ENCODE assay signal across 23 cellular contexts in genomic region chr11:126308271-126308671, GRCh38. TPM values are rescaled to one million over a fixed set of nuclear protein-coding genes. Genes with fewer than 3 reads are reported as not detected.
A peak's percentile ranks its signal among the peaks of the same experiment; 100 is the strongest.
DNase-seq lines count a peak whose midpoint lies in the region; ATAC-seq, FAIRE-seq and TF ChIP-seq lines count a peak whose summit lies in the region.
"Had no signal": no experiment of that assay in that cellular context is flagged by ENCODE, and none has a peak within 500 bp of the region (broad histone marks: within the 10 kb centered on the region; RNA-seq: fewer than 3 reads in every experiment).

No MANE protein-coding gene starts in this region.

- H3K9me3 Mint-ChIP-seq in neural progenitor cell: peaks cover 2% of the 10 kb centered on the region
- H3K9me3 Mint-ChIP-seq: activated CD4-positive, alpha-beta T cell treated with anti-CD3 and anti-CD28 coated beads, Interleukin-2, amount 10 ng/mL, durations not matched to agents 7 days and 5 days; activated T-helper 2 cell treated with anti-CD3 and anti-CD28 coated beads, Interferon-gamma antibody, Interleukin-2, Interleukin-4, amounts not matched to agents 10 μg/mL and 5 μg/mL and 100 μg/mL, durations not matched to agents 14 hours and 24 hours and 36 hours; CD4-positive, CD25-positive, alpha-beta regulatory T cell; dendritic cell treated with granulocyte-macrophage colony-stimulating factor and Interleukin-4, amounts not matched to agents 40 ng/mL and 50 ng/mL, for 4 days had no signal

- H3K9ac ChIP-seq in neural progenitor cell: no peak overlapping the region
- H3K9ac ChIP-seq: parathyroid adenoma had no signal

- H3K9me3 ChIP-seq in neural progenitor cell (ENCODE audit: low read depth) (no peaks in the 10 kb centered on the region), vagina (no peaks in the 10 kb centered on the region), Peyer's patch (no peaks in the 10 kb centered on the region)
- H3K9me3 ChIP-seq: adrenal gland, lower lobe of right lung, sigmoid colon, thyroid gland had no signal

- TF ChIP-seq POLR2A in NB4 (IDR thresholded peaks at IDR 0.05; ENCODE audit: extremely low read depth, insufficient read length): no peak
- no peak for TF ChIP-seq POLR2A in vagina (IDR thresholded peaks at IDR 0.05)
- no peak for TF ChIP-seq POLR2A in Peyer's patch (IDR thresholded peaks at IDR 0.05)

- H3K4me1 ChIP-seq in neural progenitor cell (peaks cover 4% of the 10 kb centered on the region), vagina (peaks cover 15% of the 10 kb centered on the region), Peyer's patch (peaks cover 0 to 16% (median 0%) of the 10 kb centered on the region in 4 donors)

- H3K27ac Mint-ChIP-seq in neural progenitor cell: peak overlapping the region; percentile 16
- H3K27ac Mint-ChIP-seq: activated CD4-positive, alpha-beta T cell treated with anti-CD3 and anti-CD28 coated beads, Interleukin-2, amount 10 ng/mL, durations not matched to agents 7 days and 5 days; activated T-helper 2 cell treated with anti-CD3 and anti-CD28 coated beads, Interferon-gamma antibody, Interleukin-2, Interleukin-4, amounts not matched to agents 10 μg/mL and 5 μg/mL and 100 μg/mL, durations not matched to agents 14 hours and 24 hours and 36 hours; dendritic cell treated with granulocyte-macrophage colony-stimulating factor and Interleukin-4, amounts not matched to agents 40 ng/mL and 50 ng/mL, for 4 days had no signal

- no peak for ATAC-seq in HG02610 (IDR thresholded peaks at IDR 0.05; ENCODE audit: unreplicated experiment)
- ATAC-seq: lower lobe of right lung had no signal

- H3F3A ChIP-seq in neural progenitor cell (ENCODE audit: low read depth): no peaks in the 10 kb centered on the region

- H3K4me1 Mint-ChIP-seq in neural progenitor cell: peaks cover 19% of the 10 kb centered on the region

- H3K36me3 ChIP-seq in neural progenitor cell: no peaks in the 10 kb centered on the region
- peaks cover 0 to 7% of the 10 kb centered on the region in 2 donors for H3K36me3 ChIP-seq in vagina
- no peaks in the 10 kb centered on the region for H3K36me3 ChIP-seq in Peyer's patch
- H3K36me3 ChIP-seq: adrenal gland, thyroid gland had no signal

- H3K36me3 Mint-ChIP-seq in neural progenitor cell: peaks cover 9% of the 10 kb centered on the region

- no peak overlapping the region for H2AFZ ChIP-seq in neural progenitor cell (replicated peaks)
- H2AFZ ChIP-seq: parathyroid adenoma had no signal

- H3K27me3 Mint-ChIP-seq in neural progenitor cell (ENCODE audit: insufficient read depth, low read depth): peaks cover 4% of the 10 kb centered on the region
- H3K27me3 Mint-ChIP-seq: activated CD4-positive, alpha-beta T cell treated with anti-CD3 and anti-CD28 coated beads, Interleukin-2, amount 10 ng/mL, durations not matched to agents 7 days and 5 days; CD4-positive, CD25-positive, alpha-beta regulatory T cell; dendritic cell treated with granulocyte-macrophage colony-stimulating factor and Interleukin-4, amounts not matched to agents 40 ng/mL and 50 ng/mL, for 4 days had no signal

- FAIRE-seq in frontal cortex (lab: Jason Lieb, UNC): no peak
- FAIRE-seq: bronchial epithelial cell had no signal

- H3K27me3 ChIP-seq in neural progenitor cell: no peaks in the 10 kb centered on the region
- H3K27me3 ChIP-seq in vagina: no peaks in the 10 kb centered on the region
- no peaks in the 10 kb centered on the region for H3K27me3 ChIP-seq in Peyer's patch
- H3K27me3 ChIP-seq: adrenal gland, sigmoid colon, thyroid gland had no signal

- intact Hi-C loops in vagina (cut with DNase I): loop anchor here (10.0 kb wide), 1 partner anchor 107 kb away; no protein-coding TSS in a partner anchor

- peak; percentile 41 for DNase-seq in EH (ENCODE audit: low read depth)
- no peak for DNase-seq in NB4 (ENCODE audit: low read depth)
- DNase-seq in epidermal melanocyte (ENCODE audit: insufficient read length, low spot score): peak; percentile 57
- DNase-seq in neural progenitor cell (ENCODE audit: low spot score): no peak
- DNase-seq in vagina (ENCODE audit: extremely low spot score in 2 of 2): no peak
- no peak for DNase-seq in frontal cortex (ENCODE audit: low spot score in 2 of 2)
- DNase-seq in Peyer's patch: no peak
- DNase-seq: activated CD4-positive, alpha-beta T cell treated with anti-CD3 and anti-CD28 coated beads, Interleukin-2, amount 10 ng/mL, durations not matched to agents 7 days and 5 days; activated CD8-positive, alpha-beta memory T cell treated with anti-CD3 and anti-CD28 coated beads, Interleukin-2, amount 50 U/mL, for 4 hours; DMS153; lower lobe of right lung; stimulated activated CD4-positive, alpha-beta T cell treated with anti-CD3 and anti-CD28 coated beads, Interleukin-1b, Interleukin-23, amount 100 ng/mL, for 48 hours; stimulated activated naive CD4-positive, alpha-beta T cell; thyroid gland had no signal

- peaks cover 14% of the 10 kb centered on the region for H3K79me2 ChIP-seq in neural progenitor cell (ENCODE audit: low read depth)
- H3K79me2 ChIP-seq: parathyroid adenoma had no signal

- TF ChIP-seq CTCF in NB4 (IDR thresholded peaks at IDR 0.05; ENCODE audit: low read depth, low read length) (no peak), neural progenitor cell (IDR thresholded peaks at IDR 0.05) (no peak), vagina (IDR thresholded peaks at IDR 0.05) (no peak), Peyer's patch (IDR thresholded peaks at IDR 0.05) (no peak)

- no peaks in the 10 kb centered on the region for H4K20me1 ChIP-seq in neural progenitor cell (ENCODE audit: low read depth)

- H3K4me3 Mint-ChIP-seq in neural progenitor cell: no peak overlapping the region
- H3K4me3 Mint-ChIP-seq: activated CD4-positive, alpha-beta T cell treated with anti-CD3 and anti-CD28 coated beads, Interleukin-2, amount 10 ng/mL, durations not matched to agents 7 days and 5 days; dendritic cell treated with granulocyte-macrophage colony-stimulating factor and Interleukin-4, amounts not matched to agents 40 ng/mL and 50 ng/mL, for 4 days had no signal

- H3K27ac ChIP-seq in neural progenitor cell: no peak overlapping the region
- no peak overlapping the region for H3K27ac ChIP-seq in vagina
- H3K27ac ChIP-seq in Peyer's patch: no peak overlapping the region
- H3K27ac ChIP-seq: lower lobe of right lung, parathyroid adenoma, sigmoid colon, thyroid gland had no signal

- no peak overlapping the region for H3K4me2 ChIP-seq in neural progenitor cell

- H3K4me3 ChIP-seq in NB4 (ENCODE audit: low read depth, low read length): peak overlapping the region; percentile 8
- H3K4me3 ChIP-seq in neural progenitor cell: no peak overlapping the region
- H3K4me3 ChIP-seq in vagina: no peak overlapping the region
- no peak overlapping the region for H3K4me3 ChIP-seq in Peyer's patch
- H3K4me3 ChIP-seq: adrenal gland, K562, lower lobe of right lung, sigmoid colon, thyroid gland had no signal

RNA-seq across cellular contexts. Expression of gene DCPS, which starts 4.4 kb away (rescaled TPM):
- total RNA-seq in neural progenitor cell (ENCODE audit: low replicate concordance) (18.6 and 20.7 TPM in 2 replicates), vagina (15.5 TPM), frontal cortex (2.9 TPM), Peyer's patch (10 to 100 TPM in 1 of 4 donors, 1 to 10 TPM in 3; 6.7 to 23.9 (median 7.9) TPM)

RNA-seq across cellular contexts. Expression of gene TIRAP, which starts 25.4 kb away (rescaled TPM):
- total RNA-seq in neural progenitor cell (ENCODE audit: low replicate concordance) (4.6 and 5.3 TPM in 2 replicates), vagina (16.9 TPM), frontal cortex (2.0 TPM), Peyer's patch (10 to 100 TPM; 14.9 to 35.8 (median 31.8) TPM)

RNA-seq across cellular contexts. Expression of gene FOXRED1, which starts 39.3 kb away (rescaled TPM):
- total RNA-seq in neural progenitor cell (ENCODE audit: low replicate concordance): 25.8 and 50.5 TPM in 2 replicates
- total RNA-seq in vagina: 16.7 TPM
- 18.3 TPM for total RNA-seq in frontal cortex
- total RNA-seq in Peyer's patch: 10 to 100 TPM; 15.9 to 47.9 (median 22.9) TPM

RNA-seq across cellular contexts. Expression of gene SRPRA, which starts 39.6 kb away (rescaled TPM):
- total RNA-seq in neural progenitor cell (ENCODE audit: low replicate concordance) (40.0 and 58.1 TPM in 2 replicates), vagina (64.6 TPM), frontal cortex (6.9 TPM), Peyer's patch (100 to 1,000 TPM in 2 of 4 donors, 10 to 100 TPM in 2; 82.9 to 109 (median 97.9) TPM)

RNA-seq across cellular contexts. Expression of gene ST3GAL4, which starts 47.2 kb away (rescaled TPM):
- total RNA-seq in neural progenitor cell (ENCODE audit: low replicate concordance) (13.0 and 17.9 TPM in 2 replicates), vagina (41.5 TPM), frontal cortex (15.9 TPM), Peyer's patch (10 to 100 TPM in 1 of 4 donors, 1 to 10 TPM in 3; 1.1 to 14.0 (median 8.6) TPM)

Comparison
In these comparisons a context has a peak if more than half of its experiments do, and no peak if none do; other contexts are left out.
1. DNase-seq: peak in EH (single experiment) and epidermal melanocyte (single experiment); none in NB4 (single experiment), neural progenitor cell (single experiment), vagina (0 of 2), frontal cortex (0 of 2) and Peyer's patch (0 of 3).